In the genomic region with DNA sequence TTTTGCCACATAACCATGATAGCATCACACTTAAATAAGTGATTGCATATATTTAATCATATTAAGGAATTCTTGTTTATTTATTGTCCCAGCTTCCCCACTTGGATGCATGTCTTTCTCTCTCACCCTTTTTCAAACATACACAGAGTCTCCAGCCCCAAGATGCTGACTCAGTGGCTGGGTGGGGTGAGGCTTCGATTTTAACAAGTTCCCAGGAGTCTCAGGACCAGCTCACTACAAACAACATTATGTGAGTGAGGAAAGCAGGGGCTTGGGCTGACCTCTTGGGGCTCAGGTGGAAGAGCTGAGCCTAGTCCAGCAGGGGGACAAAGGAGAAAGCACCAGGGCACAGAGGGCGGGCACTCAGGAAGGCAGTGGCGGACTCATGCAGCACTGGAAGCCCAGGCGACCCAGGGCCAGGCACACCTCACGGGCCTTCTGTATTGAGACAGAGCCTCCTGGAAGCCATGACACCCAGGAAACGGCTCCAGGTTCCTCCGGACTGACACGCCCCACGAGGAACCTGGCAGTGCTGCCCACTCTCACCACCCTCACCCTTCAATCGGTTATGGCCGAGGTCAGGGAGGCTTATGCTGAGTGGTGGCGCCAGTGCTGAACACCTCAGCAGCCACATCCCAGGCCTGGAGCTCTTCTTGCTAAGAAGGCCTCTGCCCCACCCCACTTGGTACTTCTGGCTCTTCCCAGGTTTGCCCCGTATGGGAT, we compare ENCODE assay signal across 15 cellular contexts.
DNase-seq lines count a peak whose midpoint lies in the region; ATAC-seq and TF ChIP-seq lines count a peak whose summit lies in the region.
"Had no signal": no experiment of that assay in that cellular context is flagged by ENCODE, and none has a peak within 500 bp of the region (broad histone marks: within the 10 kb centered on the region; RNA-seq: fewer than 3 reads in every experiment).

No MANE protein-coding gene starts in this region.

- no peaks in the 10 kb centered on the region for H3K9me3 Mint-ChIP-seq in stimulated activated effector memory CD8-positive, alpha-beta T cell treated with anti-CD3 and anti-CD28 coated beads, Interleukin-12 subunit alpha, Interleukin-12 subunit beta, amount 100 ng/mL, for 72 hours
- H3K9me3 Mint-ChIP-seq in naive thymus-derived CD8-positive, alpha-beta T cell: no peaks in the 10 kb centered on the region
- H3K9me3 Mint-ChIP-seq: stimulated activated memory B cell treated with anti-CD40 and anti-IgM and Interleukin-4, amounts not matched to agents 10 μg/mL and 1 μg/mL and 100 μg/mL, for 72 hours had no signal

- H3K27ac ChIP-seq in angular gyrus (ENCODE audit: low read depth, low read length): peak overlapping the region; percentile 37
- H3K27ac ChIP-seq: HL-60 had no signal

- no peak for TF ChIP-seq CTCF in fibroblast of the aortic adventitia (IDR thresholded peaks at IDR 0.05; ENCODE audit: insufficient read depth, low read length)

- DNase-seq in EL (peak; percentile 18), fibroblast of the aortic adventitia (ENCODE audit: low read depth) (peak; percentile 58), SIG-M5 treated with dmso at 0.1 percent for 504 hours (lab: John Stamatoyannopoulos, UW; ENCODE audit: unreplicated experiment) (no peak), DMS53 treated with DMSO at 0.1 percent for 48 hours (lab: John Stamatoyannopoulos, UW; ENCODE audit: unreplicated experiment) (no peak)
- DNase-seq in stimulated activated effector memory CD8-positive, alpha-beta T cell treated with anti-CD3 and anti-CD28 coated beads, Interleukin-12 subunit alpha, Interleukin-12 subunit beta, amount 100 ng/mL, for 72 hours (ENCODE audit: low spot score in 2 of 2): no peak
- no peak for DNase-seq in naive thymus-derived CD8-positive, alpha-beta T cell
- DNase-seq: amniotic stem cell; dermis blood vessel endothelial cell; foreskin melanocyte; NK-92 treated with Interleukin-12 subunit alpha and Interleukin-12 subunit beta, amount 100 ng/mL, for 24 hours; Right ventricle myocardium superior had no signal

- peaks cover 0 to 2% (median 0%) of the 10 kb centered on the region in 5 donors for H3K27me3 Mint-ChIP-seq in naive thymus-derived CD8-positive, alpha-beta T cell
- H3K27me3 Mint-ChIP-seq: stimulated activated memory B cell treated with anti-CD40 and anti-IgM and Interleukin-4, amounts not matched to agents 10 μg/mL and 1 μg/mL and 100 μg/mL, for 72 hours had no signal

- H3K27ac Mint-ChIP-seq in stimulated activated effector memory CD8-positive, alpha-beta T cell treated with anti-CD3 and anti-CD28 coated beads, Interleukin-12 subunit alpha, Interleukin-12 subunit beta, amount 100 ng/mL, for 72 hours: peak overlapping the region; percentile 18
- peak overlapping the region in 1 of 10 donors; percentile 62 for H3K27ac Mint-ChIP-seq in naive thymus-derived CD8-positive, alpha-beta T cell
- H3K27ac Mint-ChIP-seq: stimulated activated memory B cell treated with anti-CD40 and anti-IgM and Interleukin-4, amounts not matched to agents 10 μg/mL and 1 μg/mL and 100 μg/mL, for 72 hours had no signal

- peaks cover 47% of the 10 kb centered on the region for H3K36me3 Mint-ChIP-seq in stimulated activated effector memory CD8-positive, alpha-beta T cell treated with anti-CD3 and anti-CD28 coated beads, Interleukin-12 subunit alpha, Interleukin-12 subunit beta, amount 100 ng/mL, for 72 hours
- peaks cover 0 to 19% (median 0%) of the 10 kb centered on the region in 3 donors for H3K36me3 Mint-ChIP-seq in naive thymus-derived CD8-positive, alpha-beta T cell
- H3K36me3 Mint-ChIP-seq: stimulated activated memory B cell treated with anti-CD40 and anti-IgM and Interleukin-4, amounts not matched to agents 10 μg/mL and 1 μg/mL and 100 μg/mL, for 72 hours had no signal

- POLR2A ChIA-PET in naive thymus-derived CD8-positive, alpha-beta T cell (lab: Charles Lee): no interaction called here

- no peak overlapping the region for H3K4me3 Mint-ChIP-seq in stimulated activated effector memory CD8-positive, alpha-beta T cell treated with anti-CD3 and anti-CD28 coated beads, Interleukin-12 subunit alpha, Interleukin-12 subunit beta, amount 100 ng/mL, for 72 hours
- no peak overlapping the region for H3K4me3 Mint-ChIP-seq in naive thymus-derived CD8-positive, alpha-beta T cell
- H3K4me3 Mint-ChIP-seq: stimulated activated memory B cell treated with anti-CD40 and anti-IgM and Interleukin-4, amounts not matched to agents 10 μg/mL and 1 μg/mL and 100 μg/mL, for 72 hours had no signal

- peaks cover 3% of the 10 kb centered on the region for H3K4me1 Mint-ChIP-seq in stimulated activated effector memory CD8-positive, alpha-beta T cell treated with anti-CD3 and anti-CD28 coated beads, Interleukin-12 subunit alpha, Interleukin-12 subunit beta, amount 100 ng/mL, for 72 hours
- H3K4me1 Mint-ChIP-seq in naive thymus-derived CD8-positive, alpha-beta T cell: peaks cover 0 to 2% (median under 1%) of the 10 kb centered on the region in 4 donors

- ATAC-seq in stimulated activated effector memory CD8-positive, alpha-beta T cell treated with anti-CD3 and anti-CD28 coated beads, Interleukin-12 subunit alpha, Interleukin-12 subunit beta, amount 100 ng/mL, for 72 hours: no peak
- no peak for ATAC-seq in naive thymus-derived CD8-positive, alpha-beta T cell
- ATAC-seq in GM21526 (IDR thresholded peaks at IDR 0.05; ENCODE audit: low FRiP score, unreplicated experiment): no peak
- ATAC-seq: stimulated activated memory B cell treated with anti-CD40 and anti-IgM and Interleukin-4, amounts not matched to agents 10 μg/mL and 1 μg/mL and 100 μg/mL, for 72 hours had no signal

- no peak overlapping the region for H3K4me3 ChIP-seq in fibroblast of the aortic adventitia (ENCODE audit: low read depth, low read length)

Comparison
In these comparisons a context has a peak if more than half of its experiments do, and no peak if none do; other contexts are left out.
1. DNase-seq: peak in EL (single experiment) and fibroblast of the aortic adventitia (single experiment); none in stimulated activated effector memory CD8-positive, alpha-beta T cell treated with anti-CD3 and anti-CD28 coated beads, Interleukin-12 subunit alpha, Interleukin-12 subunit beta, amount 100 ng/mL, for 72 hours (0 of 2), SIG-M5 treated with dmso at 0.1 percent for 504 hours (single experiment), DMS53 treated with DMSO at 0.1 percent for 48 hours (single experiment) and naive thymus-derived CD8-positive, alpha-beta T cell (0 of 10).